Comparison of ENCODE assay signal across 10 cellular contexts in genomic region chr6:53059648-53060589, GRCh38. TPM values are rescaled to one million over a fixed set of nuclear protein-coding genes. Genes with fewer than 3 reads are reported as not detected.
DNase-seq lines count a peak whose midpoint lies in the region; ATAC-seq, FAIRE-seq and TF ChIP-seq lines count a peak whose summit lies in the region.
"Had no signal": no experiment of that assay in that cellular context is flagged by ENCODE, and none has a peak within 500 bp of the region (broad histone marks: within the 10 kb centered on the region; RNA-seq: fewer than 3 reads in every experiment).

No MANE protein-coding gene starts in this region.

- ATAC-seq in GM18858 (IDR thresholded peaks at IDR 0.05; ENCODE audit: unreplicated experiment) = no peak
- no peak for ATAC-seq in HG02623 (IDR thresholded peaks at IDR 0.05; ENCODE audit: unreplicated experiment)

- H3K9me3 ChIP-seq in CD8-positive, alpha-beta memory T cell (ENCODE audit: low read length) = no peaks in the 10 kb centered on the region
- H3K9me3 ChIP-seq in NT2/D1 (ENCODE audit: insufficient read depth, low read length) = no peaks in the 10 kb centered on the region
- no peaks in the 10 kb centered on the region for H3K9me3 ChIP-seq in endodermal cell (ENCODE audit: control insufficient read depth, low read length)
- H3K9me3 ChIP-seq in ovary = no peaks in the 10 kb centered on the region

- no peak for TF ChIP-seq CTCF in endodermal cell (conservative IDR thresholded peaks at IDR 0.05)
- no peak for TF ChIP-seq CTCF in ovary (IDR thresholded peaks at IDR 0.05)

- H3K27ac Mint-ChIP-seq in CD8-positive, alpha-beta memory T cell = peak overlapping the region in 7 of 8 donors; percentile 23 to 89 (median 54)
- H3K27ac Mint-ChIP-seq in endodermal cell = no peak overlapping the region

- H3K9me3 Mint-ChIP-seq in CD8-positive, alpha-beta memory T cell = no peaks in the 10 kb centered on the region
- no peaks in the 10 kb centered on the region for H3K9me3 Mint-ChIP-seq in endodermal cell

- H3K4me1 ChIP-seq in CD8-positive, alpha-beta memory T cell (ENCODE audit: insufficient read depth, low read length) = peaks cover 44% of the 10 kb centered on the region
- H3K4me1 ChIP-seq in NT2/D1 (ENCODE audit: insufficient read depth, insufficient read length) = no peaks in the 10 kb centered on the region
- H3K4me1 ChIP-seq in endodermal cell (ENCODE audit: control insufficient read depth, insufficient read depth, low read length) = no peaks in the 10 kb centered on the region
- H3K4me1 ChIP-seq in ovary (ENCODE audit: insufficient read depth) = peaks cover 12% of the 10 kb centered on the region

- intact Hi-C loops in ovary (cut with DNase I) = loop anchor here in 1 of 4 donors (2.0 kb wide), 1 partner anchor 177 kb away; no protein-coding TSS in a partner anchor

- H3K4me1 Mint-ChIP-seq in CD8-positive, alpha-beta memory T cell = peaks cover 57 to 75% (median 71%) of the 10 kb centered on the region in 3 donors
- H3K4me1 Mint-ChIP-seq in endodermal cell = peaks cover 42% of the 10 kb centered on the region

- TF ChIP-seq EP300 in ovary (IDR thresholded peaks at IDR 0.05) = no peak

- no peak for FAIRE-seq in HTR-8/SVneo (lab: Jason Lieb, UNC)

- H3K27me3 ChIP-seq in CD8-positive, alpha-beta memory T cell (ENCODE audit: insufficient read depth, low read length, poor library complexity, severe bottlenecking) = no peaks in the 10 kb centered on the region
- no peaks in the 10 kb centered on the region for H3K27me3 ChIP-seq in NT2/D1 (ENCODE audit: insufficient read depth, insufficient read length)
- no peaks in the 10 kb centered on the region for H3K27me3 ChIP-seq in endodermal cell (ENCODE audit: control insufficient read depth, insufficient read depth, low read length, poor library complexity, severe bottlenecking)
- H3K27me3 ChIP-seq in ovary = no peaks in the 10 kb centered on the region

- peak overlapping the region; percentile 23 for H3K4me3 ChIP-seq in CD8-positive, alpha-beta memory T cell (ENCODE audit: low read length)
- H3K4me3 ChIP-seq in NT2/D1 (ENCODE audit: insufficient read length, low read depth) = peak overlapping the region; percentile 69
- peak overlapping the region; percentile 97 for H3K4me3 ChIP-seq in endodermal cell (ENCODE audit: low read length)
- peak overlapping the region; percentile 70 for H3K4me3 ChIP-seq in ovary

- H3K36me3 ChIP-seq in CD8-positive, alpha-beta memory T cell (ENCODE audit: insufficient read depth, low read length) = no peaks in the 10 kb centered on the region
- H3K36me3 ChIP-seq in NT2/D1 (ENCODE audit: insufficient read depth, insufficient read length, low read length) (peaks cover 3% of the 10 kb centered on the region), endodermal cell (ENCODE audit: control insufficient read depth, insufficient read depth, low read length) (no peaks in the 10 kb centered on the region), ovary (no peaks in the 10 kb centered on the region)

- TF ChIP-seq POLR2A in ovary (IDR thresholded peaks at IDR 0.05) = no peak

- POLR2A ChIA-PET in CD8-positive, alpha-beta memory T cell (lab: Charles Lee) = no interaction called here

- no peak for DNase-seq in CD8-positive, alpha-beta memory T cell
- DNase-seq in NT2/D1 (ENCODE audit: low read depth, low spot score) (no peak), endodermal cell (no peak), ovary (no peak), HTR-8/SVneo (ENCODE audit: insufficient read length, low spot score) (no peak)
- DNase-seq in stimulated activated CD4-positive, alpha-beta T cell treated with anti-CD3 and anti-CD28 coated beads, Interleukin-2, amount 100 ng/mL, for 24 hours = no peak
- DNase-seq: foreskin melanocyte, NCI-H774 had no signal

- CTCF ChIA-PET in CD8-positive, alpha-beta memory T cell (lab: Charles Lee) = interaction anchor here (0.5 kb wide), 1 partner anchor 12 kb away, joined by 3 read pairs; no protein-coding TSS in a partner anchor

- peak overlapping the region; percentile 92 to 95 (median 93) for H3K4me3 Mint-ChIP-seq in CD8-positive, alpha-beta memory T cell
- peak overlapping the region; percentile 86 for H3K4me3 Mint-ChIP-seq in endodermal cell

- H3K36me3 Mint-ChIP-seq in CD8-positive, alpha-beta memory T cell = peaks cover 0 to 11% (median 2%) of the 10 kb centered on the region in 3 donors
- H3K36me3 Mint-ChIP-seq in endodermal cell (ENCODE audit: low read depth) = no peaks in the 10 kb centered on the region

- no peaks in the 10 kb centered on the region for H3K27me3 Mint-ChIP-seq in CD8-positive, alpha-beta memory T cell
- H3K27me3 Mint-ChIP-seq in endodermal cell (ENCODE audit: insufficient read depth) = no peaks in the 10 kb centered on the region

- WGBS in endodermal cell (ENCODE audit: insufficient coverage in 1 of 2, insufficient read length in 1 of 2), 2 experiments = 50 to 63% methylated on average over 1 to 3 of the region's 3 CpGs
- 30 to 37% (median 36%) methylated on average over 3 of the region's 3 CpGs for WGBS in ovary, 3 donors

- H3K9ac ChIP-seq in NT2/D1 (ENCODE audit: insufficient read length, low read depth) = peak overlapping the region; percentile 79
- H3K9ac ChIP-seq in endodermal cell (ENCODE audit: extremely low read depth, low read length, poor library complexity, severe bottlenecking) = no peak overlapping the region

- H3K27ac ChIP-seq in CD8-positive, alpha-beta memory T cell (ENCODE audit: low read depth, low read length) = no peak overlapping the region
- H3K27ac ChIP-seq in endodermal cell (ENCODE audit: low read depth, low read length) = no peak overlapping the region
- H3K27ac ChIP-seq in ovary = no peak overlapping the region

RNA-seq across cellular contexts. Expression of gene CILK1, which starts 1.7 kb away (rescaled TPM):
- 1 to 10 TPM; 7.4 to 7.7 TPM for total RNA-seq in CD8-positive, alpha-beta memory T cell
- polyA plus RNA-seq in CD8-positive, alpha-beta memory T cell = 5.5 TPM
- 1 to 10 TPM; 8.1 to 8.9 TPM for total RNA-seq in endodermal cell
- polyA plus RNA-seq in endodermal cell (2013, experiment 1 of 2) = 12.4 TPM
- polyA plus RNA-seq in endodermal cell (2013, experiment 2 of 2) = 13.2 TPM
- 10 to 100 TPM in 4 of 7 donors, 1 to 10 TPM in 3; 7.6 to 13.8 (median 10.1) TPM for total RNA-seq in ovary
- 10 to 100 TPM in 1 of 2 donors, 1 to 10 TPM in 1; 8.3 to 15.3 TPM for polyA plus RNA-seq in ovary

RNA-seq across cellular contexts. Expression of gene FBXO9, which starts 5.3 kb away (rescaled TPM):
- 10 to 100 TPM; 62.7 to 71.2 TPM for total RNA-seq in CD8-positive, alpha-beta memory T cell
- 57.3 TPM for polyA plus RNA-seq in CD8-positive, alpha-beta memory T cell
- total RNA-seq in endodermal cell (10 to 100 TPM; 49.6 to 65.3 TPM), ovary (10 to 100 TPM; 39.5 to 86.3 (median 75.3) TPM)
- polyA plus RNA-seq in endodermal cell (2013, experiment 1 of 2) = 33.4 TPM
- 27.3 TPM for polyA plus RNA-seq in endodermal cell (2013, experiment 2 of 2)
- polyA plus RNA-seq in ovary = 10 to 100 TPM; 31.6 to 71.6 TPM

Comparison
In these comparisons a context has a peak if more than half of its experiments do, and no peak if none do; other contexts are left out.
1. H3K4me3 ChIP-seq: peak in every context shown above with its lines; median percentile 97 in endodermal cell; 70 in ovary; 69 in NT2/D1; 23 in CD8-positive, alpha-beta memory T cell.